ENCODE assay signal across 8 cellular contexts in the genomic region with DNA sequence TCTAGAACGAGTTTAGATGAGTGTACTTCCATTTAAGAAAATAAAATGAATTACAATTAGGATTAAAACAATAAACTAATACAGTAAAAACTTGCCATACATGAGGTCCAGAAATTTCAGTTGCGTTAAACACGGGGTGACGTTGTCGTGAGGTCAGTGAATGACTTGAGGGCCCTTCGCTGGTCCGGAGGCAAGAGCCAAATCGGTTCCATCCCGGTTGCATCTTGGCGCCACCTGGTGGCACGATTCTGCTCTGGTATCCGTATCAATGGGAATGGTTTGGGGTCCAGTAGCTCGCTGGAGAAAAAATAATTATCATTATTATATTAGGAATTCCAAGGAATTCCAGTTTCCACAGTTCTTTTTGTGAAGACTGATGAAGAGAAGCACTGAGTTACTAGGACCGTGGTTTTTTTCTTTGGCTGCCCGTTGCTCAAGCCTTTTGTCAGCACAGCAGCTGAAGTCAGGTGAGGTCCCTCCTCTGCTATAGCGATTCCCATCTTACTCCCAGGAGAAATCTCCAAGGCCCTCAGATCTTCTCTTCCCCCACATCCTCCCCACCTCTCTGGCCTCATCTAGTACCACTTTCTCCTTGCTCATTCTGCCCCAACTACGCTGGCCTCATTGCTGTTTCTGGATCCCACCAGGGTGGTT.
DNase-seq lines count a peak whose midpoint lies in the region; ATAC-seq lines count a peak whose summit lies in the region.

No MANE protein-coding gene starts in this region.

- no peak overlapping the region for H3K4me2 ChIP-seq in mesendoderm (ENCODE audit: low read length)

- H3K4me1 ChIP-seq in mesendoderm (ENCODE audit: control insufficient read depth, low read depth, low read length) = no peaks in the 10 kb centered on the region

- no peak overlapping the region for H3K27ac ChIP-seq in mesendoderm (ENCODE audit: low read depth, low read length)

- no peak overlapping the region for H2BK15ac ChIP-seq in mesendoderm (replicated peaks; ENCODE audit: low read depth)

- H3K79me2 ChIP-seq in mesendoderm (ENCODE audit: control insufficient read depth, insufficient read depth, low read length) = no peaks in the 10 kb centered on the region

- no peak overlapping the region for H2AK5ac ChIP-seq in mesendoderm (ENCODE audit: low read length)

- no peak overlapping the region for H3K23ac ChIP-seq in mesendoderm (ENCODE audit: low read length)

- H3K56ac ChIP-seq in mesendoderm (ENCODE audit: low read length) = no peak overlapping the region

- WGBS in mesendoderm (ENCODE audit: extremely low coverage, insufficient coverage, low lambda C conversion rate) = no CpG with 5 or more reads among the region's 17 CpGs

- no peak overlapping the region for H2BK5ac ChIP-seq in mesendoderm (ENCODE audit: low read length)

- H3K4ac ChIP-seq in mesendoderm (ENCODE audit: low read depth, low read length) = no peak overlapping the region

- no peak overlapping the region for H3K18ac ChIP-seq in mesendoderm (ENCODE audit: low read length)

- no peak overlapping the region for H3K9ac ChIP-seq in mesendoderm (ENCODE audit: low read length)

- no peak overlapping the region for H3K4me3 ChIP-seq in mesendoderm (ENCODE audit: low read length)

- peak; percentile 57 for ATAC-seq in HG02870 (IDR thresholded peaks at IDR 0.05; ENCODE audit: unreplicated experiment)

- no peak overlapping the region for H2BK120ac ChIP-seq in mesendoderm (ENCODE audit: low read depth, low read length)

- H3K36me3 ChIP-seq in mesendoderm (ENCODE audit: control insufficient read depth, insufficient read depth, low read length) = no peaks in the 10 kb centered on the region

- no peaks in the 10 kb centered on the region for H3K79me1 ChIP-seq in mesendoderm (ENCODE audit: low read length)

- H3K27me3 ChIP-seq in mesendoderm (ENCODE audit: insufficient read depth, low read length, poor library complexity) = no peaks in the 10 kb centered on the region

- H4K5ac ChIP-seq in mesendoderm (ENCODE audit: low read length) = no peak overlapping the region

- DNase-seq in ELR (ENCODE audit: low read depth) (peak; percentile 78), NCI-H510A treated with DMSO at 0.1 percent for 48 hours (lab: John Stamatoyannopoulos, UW) (peak; percentile 54), mesendoderm (peak; percentile 78), GF-D8 (lab: John Stamatoyannopoulos, UW) (no peak)
- DNase-seq in activated CD4-positive, alpha-beta T cell treated with anti-CD3 and anti-CD28 coated beads, Interleukin-2, amount 50 U/mL, for 48 hours = peak; percentile 82 to 84
- peak; percentile 64 for DNase-seq in effector CD4-positive, alpha-beta T cell
- DNase-seq in stimulated activated CD8-positive, alpha-beta memory T cell treated with anti-CD3 and anti-CD28 coated beads, Interleukin-4, amount 100 ng/mL, for 48 hours = peak; percentile 88

- H4K8ac ChIP-seq in mesendoderm (ENCODE audit: low read depth, low read length) = no peak overlapping the region
